ENCODE assay signal across 24 cellular contexts in genomic region chr11:112817376-112817775, GRCh38.
"Had no signal": no experiment of that assay in that cellular context is flagged by ENCODE, and none has a peak within 500 bp of the region (broad histone marks: within the 10 kb centered on the region; RNA-seq: fewer than 3 reads in every experiment).

No MANE protein-coding gene starts in this region.

- H3K36me3 ChIP-seq: adrenal gland, SJCRH30 had no signal

- H3K4me1 ChIP-seq: adrenal gland, SJCRH30 had no signal

- H3K9me2 ChIP-seq: SK-N-SH had no signal

- ATAC-seq: activated CD8-positive, alpha-beta T cell treated with anti-CD3 and anti-CD28 coated beads, Interleukin-2, amount 10 ng/mL, durations not matched to agents 7 days and 5 days; Right ventricle myocardium inferior had no signal

- H3K27ac ChIP-seq: adrenal gland, SJCRH30 had no signal

- H3K4me2 ChIP-seq: SK-N-SH had no signal

- H3K27me3 ChIP-seq: adrenal gland, SJCRH30 had no signal

- H3K4me3 ChIP-seq: adrenal gland, SJCRH30 had no signal

- DNase-seq: activated CD4-positive, alpha-beta T cell treated with anti-CD3 and anti-CD28 coated beads for 48 hours; activated CD4-positive, alpha-beta T cell treated with anti-CD3 and anti-CD28 coated beads, Interleukin-2, amount 50 U/mL, for 4 hours; activated CD4-positive, CD25-positive, alpha-beta regulatory T cell treated with anti-CD3 and anti-CD28 coated beads, Interleukin-2, amount 50 U/mL, for 72 hours; activated CD8-positive, alpha-beta memory T cell treated with anti-CD3 and anti-CD28 coated beads, Interleukin-2, amount 50 U/mL, for 48 hours; activated CD8-positive, alpha-beta T cell treated with anti-CD3 and anti-CD28 coated beads, Interleukin-2, amount 10 ng/mL, durations not matched to agents 7 days and 5 days; activated naive CD4-positive, alpha-beta T cell treated with anti-CD3 and anti-CD28 coated beads, Interleukin-2, amount 50 U/mL, for 16 hours; activated naive CD8-positive, alpha-beta T cell treated with anti-CD3 and anti-CD28 coated beads, Interleukin-2, amount 10 ng/mL, durations not matched to agents 7 days and 5 days; activated T-cell treated with anti-CD3 and anti-CD28 coated beads, Interleukin-2, amount 50 U/mL, for 1 hour; anterior cingulate cortex; Kasumi-1; KBM-7; NCI-H1105 treated with DMSO at 0.1 percent for 48 hours; NCI-H1436 treated with DMSO at 0.1 percent for 48 hours; NCI-H187 treated with DMSO at 0.1 percent for 48 hours; NCI-H2081 treated with DMSO at 0.1 percent for 48 hours; NCI-H2171 treated with DMSO at 0.1 percent for 48 hours; NCI-H226; NCI-H526 treated with DMSO at 0.1 percent for 48 hours; RPMI8226; SJCRH30; SK-N-SH; T-helper 1 cell had no signal

- H3K9ac ChIP-seq: SK-N-SH had no signal

- H3K9me3 ChIP-seq: adrenal gland, SJCRH30, SK-N-SH had no signal
